ENCODE assay signal across 20 cellular contexts in the genomic region with DNA sequence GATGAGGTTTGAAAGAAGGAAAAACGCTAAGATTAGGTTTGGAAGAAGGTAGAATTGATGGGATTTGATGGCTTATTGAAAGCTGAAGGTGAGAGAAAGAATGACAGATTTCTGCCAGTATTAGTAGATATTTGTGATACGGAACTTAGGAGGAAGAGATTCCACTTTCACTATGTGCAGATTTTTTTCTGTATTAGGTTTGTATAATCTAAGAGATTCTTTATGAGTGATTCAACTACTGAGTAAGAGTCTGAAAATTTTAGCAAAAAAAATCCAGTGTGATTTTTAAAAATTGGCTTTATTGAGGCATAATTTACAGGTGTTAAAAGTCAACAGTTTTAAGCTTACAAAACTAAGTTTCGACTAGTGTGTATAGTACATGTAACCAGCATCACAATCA. TPM values are rescaled to one million over a fixed set of nuclear protein-coding genes. Genes with fewer than 3 reads are reported as not detected.
DNase-seq lines count a peak whose midpoint lies in the region; ATAC-seq and TF ChIP-seq lines count a peak whose summit lies in the region.
"Had no signal": no experiment of that assay in that cellular context is flagged by ENCODE, and none has a peak within 500 bp of the region (broad histone marks: within the 10 kb centered on the region; RNA-seq: fewer than 3 reads in every experiment).

No MANE protein-coding gene starts in this region.

- peak; percentile 18 for DNase-seq in A172 (ENCODE audit: low spot score)
- peak; percentile 36 for DNase-seq in HS-5 (ENCODE audit: low read depth)
- DNase-seq in fibroblast of villous mesenchyme (ENCODE audit: low read depth): peak; percentile 13
- no peak for DNase-seq in cortex of kidney (lab: John Stamatoyannopoulos, UW)
- no peak for DNase-seq in OCI-M1 (lab: John Stamatoyannopoulos, UW)
- DNase-seq: activated CD8-positive, alpha-beta memory T cell treated with anti-CD3 and anti-CD28 coated beads for 24 hours; body of pancreas; colonic mucosa; hippocampal formation; NCI-H1694; retina; stimulated activated CD8-positive, alpha-beta memory T cell treated with anti-CD3 and anti-CD28 coated beads, Interleukin-4, amount 100 ng/mL, for 48 hours had no signal

- H3K4me3 ChIP-seq in WI38 (ENCODE audit: low read depth, low read length) (peak overlapping the region; percentile 37), fibroblast of villous mesenchyme (ENCODE audit: low read depth, low read length) (no peak overlapping the region)
- H3K4me3 ChIP-seq: BLaER1 treated with 17β-estradiol and CSF1 and Interleukin-3, amounts not matched to agents 10 nM and 100 nM; body of pancreas; colonic mucosa; lung; SK-N-MC had no signal

- no peak for ATAC-seq in GM18498 (IDR thresholded peaks at IDR 0.05; ENCODE audit: unreplicated experiment)
- ATAC-seq in HG02759 (IDR thresholded peaks at IDR 0.05; ENCODE audit: unreplicated experiment): no peak
- ATAC-seq: activated naive CD4-positive, alpha-beta T cell treated with anti-CD3 and anti-CD28 coated beads, Interleukin-2, amount 50 U/mL, for 72 hours; body of pancreas; Panc1 had no signal

- TF ChIP-seq CTCF in WI38 (IDR thresholded peaks at IDR 0.05; ENCODE audit: low read depth, low read length) (no peak), fibroblast of villous mesenchyme (IDR thresholded peaks at IDR 0.05; ENCODE audit: insufficient read depth, low read depth, low read length) (no peak)

RNA-seq across cellular contexts. Expression of a gene that starts 54.1 kb away (rescaled TPM):
- 514 and 552 TPM in 2 replicates for total RNA-seq in A172 (2014; rRNA removed; shearing (Covaris generic))
- 86.7 and 126 TPM in 2 replicates for total RNA-seq in fibroblast of villous mesenchyme

RNA-seq across cellular contexts. Expression of a gene that starts 54.5 kb away (rescaled TPM):
- 134 and 164 TPM in 2 replicates for total RNA-seq in A172 (2014; rRNA removed; shearing (Covaris generic))
- 64.7 and 65.6 TPM in 2 replicates for total RNA-seq in fibroblast of villous mesenchyme

Comparison
In these comparisons a context has a peak if more than half of its experiments do, and no peak if none do; other contexts are left out.
1. DNase-seq: peak in A172 (single experiment), HS-5 (single experiment) and fibroblast of villous mesenchyme (single experiment); none in cortex of kidney (single experiment) and OCI-M1 (single experiment).